ENCODE assay signal across 24 cellular contexts in the genomic region with DNA sequence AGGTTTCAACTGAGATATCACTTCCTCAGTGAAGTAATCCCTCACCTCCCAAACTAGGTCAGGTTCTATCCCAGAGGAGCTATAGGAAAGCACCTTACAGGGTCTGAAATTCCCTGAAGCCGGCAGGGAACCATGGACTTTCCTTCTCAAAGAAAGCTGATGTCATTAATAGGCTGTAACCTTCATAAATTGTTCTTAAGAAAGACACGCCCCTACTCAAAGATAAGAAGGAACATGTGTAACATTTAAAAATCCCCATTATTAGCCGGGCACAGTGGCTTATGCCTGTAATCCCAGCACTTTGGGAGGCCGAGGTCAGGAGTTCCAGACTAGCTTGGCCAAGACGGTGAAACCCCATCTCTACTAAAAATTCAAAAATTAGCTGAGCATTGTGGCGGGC.
"Had no signal": no experiment of that assay in that cellular context is flagged by ENCODE, and none has a peak within 500 bp of the region (broad histone marks: within the 10 kb centered on the region; RNA-seq: fewer than 3 reads in every experiment).

No MANE protein-coding gene starts in this region.

- H3K4me3 ChIP-seq: K562 had no signal

- FAIRE-seq: HepG2, K562 had no signal

- H3K27ac ChIP-seq: KMS-11, RWPE1 had no signal

- DNase-seq: Kasumi-1, MM.1S, MV-4-11, NCI-H1048, NCI-H1105, NCI-H1417, NCI-H1436 treated with DMSO at 0.1 percent for 48 hours, NCI-H1694, NCI-H187 treated with DMSO at 0.1 percent for 48 hours, NCI-H2029 treated with DMSO at 0.1 percent for 48 hours, NCI-H2171 treated with DMSO at 0.1 percent for 48 hours, NCI-H345, NCI-H446 treated with DMSO at 0.1 percent for 48 hours, NCI-H510A treated with DMSO at 0.1 percent for 48 hours, NCI-H526, PC-3, SHP77, SK-N-SH, SW 1271 had no signal

- ATAC-seq: HepG2, K562, Panc1, PC-3 had no signal

- H3K9me3 ChIP-seq: SK-N-SH had no signal
